ENCODE assay signal across 27 cellular contexts in the genomic region with DNA sequence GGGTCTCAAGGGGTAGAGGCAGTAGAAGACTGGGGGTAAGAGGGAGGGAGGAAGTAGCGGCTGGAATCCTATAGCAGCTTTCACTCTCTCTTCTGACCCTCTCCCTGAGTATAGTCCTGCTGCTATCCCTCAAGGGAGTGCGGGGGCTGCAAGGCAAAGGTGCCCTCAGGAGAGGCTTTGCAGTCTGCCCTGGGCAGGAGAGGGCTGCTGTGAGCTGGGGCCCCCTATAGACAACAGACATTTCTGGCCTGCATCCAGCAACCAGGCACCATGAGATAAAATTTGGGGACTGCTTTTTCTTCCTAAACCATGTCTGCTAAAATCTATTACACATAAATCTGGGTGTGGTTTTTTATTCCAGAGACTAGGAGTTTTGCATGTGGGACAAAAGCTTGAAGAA. TPM values are rescaled to one million over a fixed set of nuclear protein-coding genes. Genes with fewer than 3 reads are reported as not detected.
DNase-seq lines count a peak whose midpoint lies in the region; ATAC-seq and TF ChIP-seq lines count a peak whose summit lies in the region.
"Had no signal": no experiment of that assay in that cellular context is flagged by ENCODE, and none has a peak within 500 bp of the region (broad histone marks: within the 10 kb centered on the region; RNA-seq: fewer than 3 reads in every experiment).

No MANE protein-coding gene starts in this region.

- no peak for ATAC-seq in natural killer cell treated with Interleukin-12 subunit alpha and Interleukin-12 subunit beta and Interleukin-15 and Interleukin-18, amount 100 ng/mL, for 72 hours
- no peak for ATAC-seq in natural killer cell
- ATAC-seq in activated T-helper 17 cell treated with anti-CD3 and anti-CD28 coated beads, Interleukin-2, amount 50 U/mL, for 72 hours (replicated peaks), result no peak
- no peak for ATAC-seq in psoas muscle
- no peak for ATAC-seq in GM21529 (IDR thresholded peaks at IDR 0.05; ENCODE audit: unreplicated experiment)
- ATAC-seq: Panc1, sciatic nerve had no signal

- H3K4me3 ChIP-seq in psoas muscle, result no peak overlapping the region
- H3K4me3 ChIP-seq: ascending aorta, BLaER1, coronary artery, heart left ventricle, prostate gland, transverse colon had no signal

- no peaks in the 10 kb centered on the region for H3K27me3 Mint-ChIP-seq in natural killer cell treated with Interleukin-12 subunit alpha and Interleukin-12 subunit beta and Interleukin-15 and Interleukin-18, amount 100 ng/mL, for 72 hours
- no peaks in the 10 kb centered on the region for H3K27me3 Mint-ChIP-seq in natural killer cell (ENCODE audit: low read depth in 2 of 2)
- H3K27me3 Mint-ChIP-seq in activated T-helper 17 cell treated with anti-CD3 and anti-CD28 coated beads, Interleukin-2, amount 50 U/mL, for 72 hours, result no peaks in the 10 kb centered on the region
- H3K27me3 Mint-ChIP-seq: IgD-negative memory B cell had no signal

- H3K27ac Mint-ChIP-seq in natural killer cell treated with Interleukin-12 subunit alpha and Interleukin-12 subunit beta and Interleukin-15 and Interleukin-18, amount 100 ng/mL, for 72 hours, result peak overlapping the region; percentile 20 to 35
- H3K27ac Mint-ChIP-seq in natural killer cell, result peak overlapping the region in 1 of 2 donors; percentile 86
- H3K27ac Mint-ChIP-seq in activated T-helper 17 cell treated with anti-CD3 and anti-CD28 coated beads, Interleukin-2, amount 50 U/mL, for 72 hours, result peak overlapping the region; percentile 77
- H3K27ac Mint-ChIP-seq: mesothelial cell of epicardium had no signal

- H3K4me1 ChIP-seq in psoas muscle, result peaks cover 9% of the 10 kb centered on the region
- H3K4me1 ChIP-seq: ascending aorta, prostate gland had no signal

- DNase-seq in natural killer cell treated with Interleukin-12 subunit alpha and Interleukin-12 subunit beta and Interleukin-15 and Interleukin-18, amount 100 ng/mL, for 72 hours (ENCODE audit: low spot score), result no peak
- DNase-seq in natural killer cell, result no peak
- DNase-seq in erythroblast (lab: John Stamatoyannopoulos, UW), result peak; percentile 39 to 46
- DNase-seq in psoas muscle, result no peak
- DNase-seq in cortex of kidney (lab: John Stamatoyannopoulos, UW), result no peak
- DNase-seq: COR-L47; effector memory CD4-positive, alpha-beta T cell; heart left ventricle; NCI-H1048; NCI-H2107; NCI-H345; SHP77 treated with DMSO at 0.1 percent for 48 hours; stimulated activated CD4-positive, alpha-beta T cell treated with anti-CD3 and anti-CD28 coated beads, Interleukin-2, amount 100 ng/mL, for 48 hours; T-helper 9 cell; transverse colon had no signal

- H3K9me3 Mint-ChIP-seq in natural killer cell treated with Interleukin-12 subunit alpha and Interleukin-12 subunit beta and Interleukin-15 and Interleukin-18, amount 100 ng/mL, for 72 hours, result no peaks in the 10 kb centered on the region
- H3K9me3 Mint-ChIP-seq in natural killer cell, result no peaks in the 10 kb centered on the region
- no peaks in the 10 kb centered on the region for H3K9me3 Mint-ChIP-seq in activated T-helper 17 cell treated with anti-CD3 and anti-CD28 coated beads, Interleukin-2, amount 50 U/mL, for 72 hours
- H3K9me3 Mint-ChIP-seq: activated naive CD4-positive, alpha-beta T cell treated with anti-CD3 and anti-CD28 coated beads, Interleukin-2, amount 50 U/mL, for 72 hours; IgD-negative memory B cell; mesothelial cell of epicardium had no signal

- H3K4me1 Mint-ChIP-seq in natural killer cell treated with Interleukin-12 subunit alpha and Interleukin-12 subunit beta and Interleukin-15 and Interleukin-18, amount 100 ng/mL, for 72 hours (ENCODE audit: low read depth in 2 of 2), result peaks cover 9 to 12% of the 10 kb centered on the region in 2 donors
- H3K4me1 Mint-ChIP-seq in natural killer cell, result peaks cover 14 to 33% of the 10 kb centered on the region in 2 donors
- H3K4me1 Mint-ChIP-seq in activated T-helper 17 cell treated with anti-CD3 and anti-CD28 coated beads, Interleukin-2, amount 50 U/mL, for 72 hours, result peaks cover 28% of the 10 kb centered on the region
- H3K4me1 Mint-ChIP-seq: mesothelial cell of epicardium had no signal

- H3K9me3 ChIP-seq in psoas muscle, result no peaks in the 10 kb centered on the region
- H3K9me3 ChIP-seq: ascending aorta, BLaER1, heart left ventricle, prostate gland, transverse colon had no signal

- intact Hi-C loops in natural killer cell (cut with micrococcal nuclease), result no loop called here
- intact Hi-C loops in psoas muscle (cut with DNase I), result no loop called here

- no peak overlapping the region for H3K4me3 Mint-ChIP-seq in natural killer cell treated with Interleukin-12 subunit alpha and Interleukin-12 subunit beta and Interleukin-15 and Interleukin-18, amount 100 ng/mL, for 72 hours
- H3K4me3 Mint-ChIP-seq in natural killer cell, result no peak overlapping the region
- H3K4me3 Mint-ChIP-seq in activated T-helper 17 cell treated with anti-CD3 and anti-CD28 coated beads, Interleukin-2, amount 50 U/mL, for 72 hours, result no peak overlapping the region
- H3K4me3 Mint-ChIP-seq: IgD-negative memory B cell, mesothelial cell of epicardium had no signal

- TF ChIP-seq CTCF in natural killer cell (IDR thresholded peaks at IDR 0.05) (no peak), psoas muscle (IDR thresholded peaks at IDR 0.05) (no peak)

- WGBS in psoas muscle, 3 donors, result 90 to 97% (median 96%) methylated on average over 2 of the region's 2 CpGs

- H3K27ac ChIP-seq in psoas muscle, result no peak overlapping the region
- H3K27ac ChIP-seq: ascending aorta, BLaER1, coronary artery, heart left ventricle, prostate gland, transverse colon had no signal

- peaks cover 42% of the 10 kb centered on the region for H3K36me3 Mint-ChIP-seq in natural killer cell treated with Interleukin-12 subunit alpha and Interleukin-12 subunit beta and Interleukin-15 and Interleukin-18, amount 100 ng/mL, for 72 hours
- peaks cover 39% of the 10 kb centered on the region for H3K36me3 Mint-ChIP-seq in natural killer cell
- peaks cover 98% of the 10 kb centered on the region for H3K36me3 Mint-ChIP-seq in activated T-helper 17 cell treated with anti-CD3 and anti-CD28 coated beads, Interleukin-2, amount 50 U/mL, for 72 hours (ENCODE audit: low read depth)

- no peaks in the 10 kb centered on the region for H3K27me3 ChIP-seq in psoas muscle (ENCODE audit: insufficient read depth in 3 of 3, low read length in 2 of 3)
- H3K27me3 ChIP-seq: ascending aorta, BLaER1, heart left ventricle, transverse colon had no signal

- no peak for TF ChIP-seq POLR2A in erythroblast (IDR thresholded peaks at IDR 0.05; ENCODE audit: low read length)

- peaks cover 24 to 97% of the 10 kb centered on the region in 2 donors for H3K36me3 ChIP-seq in psoas muscle (ENCODE audit: insufficient read depth in 1 of 2, low read depth in 1 of 2)
- H3K36me3 ChIP-seq: prostate gland had no signal

RNA-seq across cellular contexts. Expression of a gene that starts 48.0 kb away (rescaled TPM):
- 10 to 100 TPM; 73.4 to 75.8 TPM for total RNA-seq in natural killer cell treated with Interleukin-12 subunit alpha and Interleukin-12 subunit beta and Interleukin-15 and Interleukin-18, amount 100 ng/mL, for 72 hours
- 100 to 1,000 TPM in 1 of 3 donors, 10 to 100 TPM in 2; 93.2 to 110 (median 93.9) TPM for total RNA-seq in natural killer cell
- 10 to 100 TPM; 49.2 to 57.4 TPM for total RNA-seq in activated T-helper 17 cell treated with anti-CD3 and anti-CD28 coated beads, Interleukin-2, amount 50 U/mL, for 72 hours
- total RNA-seq in psoas muscle, result 10 to 100 TPM; 13.1 to 18.1 (median 14.5) TPM
- polyA plus RNA-seq in psoas muscle, result 10 to 100 TPM in 2 of 3 donors, 1 to 10 TPM in 1; 7.5 to 14.2 (median 13.3) TPM

RNA-seq across cellular contexts. Expression of a gene that starts 59.1 kb away (rescaled TPM):
- total RNA-seq in natural killer cell treated with Interleukin-12 subunit alpha and Interleukin-12 subunit beta and Interleukin-15 and Interleukin-18, amount 100 ng/mL, for 72 hours, result not detected
- total RNA-seq in natural killer cell, result 1 to 10 TPM in 1 of 3 donors, under 1 TPM in 2; 0.25 to 1.3 (median 0.70) TPM
- not detected for total RNA-seq in activated T-helper 17 cell treated with anti-CD3 and anti-CD28 coated beads, Interleukin-2, amount 50 U/mL, for 72 hours
- total RNA-seq in psoas muscle, result under 1 TPM; 0.27 to 0.69 (median 0.59) TPM
- under 1 TPM; 0.10 to 0.42 (median 0.37) TPM for polyA plus RNA-seq in psoas muscle
- total RNA-seq: activated naive CD4-positive, alpha-beta T cell treated with anti-CD3 and anti-CD28 coated beads, Interleukin-2, amount 50 U/mL, for 72 hours; ascending aorta; cardiac septum; mesothelial cell of epicardium had no signal

Comparison
In these comparisons a context has a peak if more than half of its experiments do, and no peak if none do; other contexts are left out.
1. DNase-seq: peak in erythroblast (2 of 2); none in natural killer cell treated with Interleukin-12 subunit alpha and Interleukin-12 subunit beta and Interleukin-15 and Interleukin-18, amount 100 ng/mL, for 72 hours (single experiment), natural killer cell (single experiment), psoas muscle (0 of 2) and cortex of kidney (single experiment).